Comparison of ENCODE assay signal across 1 cellular context in the genomic region with DNA sequence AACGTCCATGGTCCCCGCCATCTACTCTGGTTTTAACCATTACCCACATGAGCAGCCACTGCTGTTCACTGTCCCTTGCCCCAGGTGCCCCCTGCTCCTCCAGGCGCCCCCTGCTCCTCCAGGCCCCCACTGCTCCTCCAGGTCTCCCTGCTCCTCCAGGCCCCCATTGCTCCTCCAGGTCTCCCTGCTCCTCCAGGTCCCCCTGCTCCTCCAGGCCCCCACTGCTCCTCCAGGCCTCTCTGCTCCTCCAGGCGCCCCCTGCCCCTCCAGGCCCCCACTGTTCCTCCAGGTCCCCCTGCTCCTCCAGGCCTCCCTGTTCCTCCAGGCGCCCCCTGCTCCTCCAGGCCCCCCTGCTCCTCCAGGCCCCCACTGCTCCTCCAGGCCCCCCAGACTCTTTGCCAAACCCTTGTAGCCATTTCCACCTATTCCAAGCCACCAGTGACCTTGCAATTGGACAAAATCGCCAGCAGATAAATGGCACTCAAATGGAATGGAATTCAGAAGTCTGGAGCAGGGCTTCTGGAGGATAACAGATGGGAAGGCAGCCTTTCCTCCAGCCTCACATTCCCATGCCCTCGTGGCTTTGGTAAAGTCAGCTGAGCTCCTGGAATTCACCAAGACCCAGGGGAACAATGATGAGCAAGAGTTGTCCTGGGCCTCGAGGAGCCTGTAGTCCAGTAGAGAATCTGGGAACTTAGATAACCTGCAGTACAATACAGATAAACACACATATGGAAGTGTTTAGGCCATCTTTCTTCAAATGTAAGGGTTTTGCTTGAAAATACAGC.
TF ChIP-seq lines count a peak whose summit lies in the region.

No MANE protein-coding gene starts in this region.

TF ChIP-seq in SK-N-SH treated with all-trans-retinoic acid at 6 μM for 48 hours, 23 proteins besides CTCF, POLR2A, EP300 and RAD21:
- TF ChIP-seq PPARA (CRISPR knock-in tag; IDR thresholded peaks at IDR 0.05; ENCODE audit: borderline replicate concordance) = no peak
- TF ChIP-seq CSDC2 (CRISPR knock-in tag; IDR thresholded peaks at IDR 0.05) = no peak
- no peak for TF ChIP-seq ISL1 (CRISPR knock-in tag; IDR thresholded peaks at IDR 0.05)
- no peak for TF ChIP-seq ESRRG (CRISPR knock-in tag; IDR thresholded peaks at IDR 0.05)
- TF ChIP-seq TCF4 (CRISPR knock-in tag; IDR thresholded peaks at IDR 0.05; ENCODE audit: borderline replicate concordance) = no peak
- no peak for TF ChIP-seq PATZ1 (CRISPR knock-in tag; IDR thresholded peaks at IDR 0.05; ENCODE audit: borderline replicate concordance)
- no peak for TF ChIP-seq TOX (CRISPR knock-in tag; IDR thresholded peaks at IDR 0.05; ENCODE audit: borderline replicate concordance)
- TF ChIP-seq, protein P1, sequence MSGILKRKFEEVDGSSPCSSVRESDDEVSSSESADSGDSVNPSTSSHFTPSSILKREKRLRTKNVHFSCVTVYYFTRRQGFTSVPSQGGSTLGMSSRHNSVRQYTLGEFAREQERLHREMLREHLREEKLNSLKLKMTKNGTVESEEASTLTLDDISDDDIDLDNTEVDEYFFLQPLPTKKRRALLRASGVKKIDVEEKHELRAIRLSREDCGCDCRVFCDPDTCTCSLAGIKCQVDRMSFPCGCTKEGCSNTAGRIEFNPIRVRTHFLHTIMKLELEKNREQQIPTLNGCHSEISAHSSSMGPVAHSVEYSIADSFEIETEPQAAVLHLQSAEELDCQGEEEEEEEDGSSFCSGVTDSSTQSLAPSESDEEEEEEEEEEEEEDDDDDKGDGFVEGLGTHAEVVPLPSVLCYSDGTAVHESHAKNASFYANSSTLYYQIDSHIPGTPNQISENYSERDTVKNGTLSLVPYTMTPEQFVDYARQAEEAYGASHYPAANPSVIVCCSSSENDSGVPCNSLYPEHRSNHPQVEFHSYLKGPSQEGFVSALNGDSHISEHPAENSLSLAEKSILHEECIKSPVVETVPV (CRISPR knock-in tag; IDR thresholded peaks at IDR 0.05) = no peak
- TF ChIP-seq BACH2 (CRISPR knock-in tag; IDR thresholded peaks at IDR 0.05; ENCODE audit: borderline replicate concordance) = no peak
- no peak for TF ChIP-seq POU6F1 (CRISPR knock-in tag; IDR thresholded peaks at IDR 0.05; ENCODE audit: borderline replicate concordance, low read depth)
- no peak for TF ChIP-seq ZNF8 (CRISPR knock-in tag; IDR thresholded peaks at IDR 0.05)
- no peak for TF ChIP-seq ARNTL (CRISPR knock-in tag; IDR thresholded peaks at IDR 0.05; ENCODE audit: borderline replicate concordance, low read depth)
- TF ChIP-seq RARB (CRISPR knock-in tag; IDR thresholded peaks at IDR 0.05) = no peak
